ENCODE assay signal across 1 cellular context in the genomic region with DNA sequence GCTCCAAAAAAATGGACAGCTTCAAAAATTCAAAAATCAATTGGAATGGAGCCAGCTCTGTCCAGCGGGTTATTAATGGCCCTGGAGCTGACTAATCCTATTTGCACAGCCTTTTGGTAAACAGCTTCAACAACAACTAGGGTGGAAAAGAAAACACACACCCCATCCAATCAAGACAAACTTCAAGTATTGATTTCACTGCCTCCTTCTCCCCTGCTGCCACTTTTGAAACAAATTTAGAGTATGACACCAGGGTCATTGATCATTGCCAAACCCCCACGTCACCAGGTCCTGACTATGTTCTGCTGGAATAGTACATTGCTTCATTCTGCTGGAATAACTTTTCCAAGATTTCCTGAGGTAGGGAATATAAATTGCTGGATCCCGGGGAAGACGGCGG.
A peak's percentile ranks its signal among the peaks of the same experiment; 100 is the strongest.
TF ChIP-seq lines count a peak whose summit lies in the region.

No MANE protein-coding gene starts in this region.

TF ChIP-seq in HepG2, 621 proteins besides CTCF, POLR2A, EP300 and RAD21 (continued from another document):
- TF ChIP-seq FOXJ3 (CRISPR knock-in tag; IDR thresholded peaks at IDR 0.05; ENCODE audit: borderline replicate concordance) (no peak), ONECUT2 (CRISPR knock-in tag; IDR thresholded peaks at IDR 0.05) (peak; percentile 59; the same call in 1 of the 2 replicates), ZNF230 (CRISPR knock-in tag; IDR thresholded peaks at IDR 0.05) (no peak), FOXA1 (IDR thresholded peaks at IDR 0.05) (peak; percentile 65), FOXA1 (CRISPR knock-in tag; IDR thresholded peaks at IDR 0.05) (peak; percentile 51)
